Comparison of ENCODE assay signal across 1 cellular context in the genomic region with DNA sequence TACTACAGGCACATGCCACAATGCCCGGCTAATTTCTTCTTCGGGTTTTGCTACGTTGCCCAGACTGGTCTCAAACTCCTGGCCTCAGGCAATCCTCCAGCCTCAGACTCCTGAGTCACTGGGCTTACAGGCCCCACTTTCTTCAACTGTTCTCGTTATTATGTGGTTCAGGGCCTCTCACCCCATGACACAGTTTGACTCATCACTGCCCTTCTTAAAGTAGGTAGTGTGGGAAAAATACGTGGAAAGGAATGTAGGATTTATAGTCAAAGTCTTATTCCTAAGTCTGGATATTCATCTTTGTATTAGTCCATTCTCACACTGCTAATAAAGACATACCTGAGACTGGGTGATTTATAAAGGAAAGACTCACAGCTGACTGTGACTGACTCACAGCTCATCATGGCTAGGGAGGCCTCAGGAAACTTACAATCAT.
TF ChIP-seq lines count a peak whose summit lies in the region.

No MANE protein-coding gene starts in this region.

TF ChIP-seq in K562, 482 proteins besides CTCF, POLR2A, EP300 and RAD21 (continued from another document):
- TF ChIP-seq, protein P1, sequence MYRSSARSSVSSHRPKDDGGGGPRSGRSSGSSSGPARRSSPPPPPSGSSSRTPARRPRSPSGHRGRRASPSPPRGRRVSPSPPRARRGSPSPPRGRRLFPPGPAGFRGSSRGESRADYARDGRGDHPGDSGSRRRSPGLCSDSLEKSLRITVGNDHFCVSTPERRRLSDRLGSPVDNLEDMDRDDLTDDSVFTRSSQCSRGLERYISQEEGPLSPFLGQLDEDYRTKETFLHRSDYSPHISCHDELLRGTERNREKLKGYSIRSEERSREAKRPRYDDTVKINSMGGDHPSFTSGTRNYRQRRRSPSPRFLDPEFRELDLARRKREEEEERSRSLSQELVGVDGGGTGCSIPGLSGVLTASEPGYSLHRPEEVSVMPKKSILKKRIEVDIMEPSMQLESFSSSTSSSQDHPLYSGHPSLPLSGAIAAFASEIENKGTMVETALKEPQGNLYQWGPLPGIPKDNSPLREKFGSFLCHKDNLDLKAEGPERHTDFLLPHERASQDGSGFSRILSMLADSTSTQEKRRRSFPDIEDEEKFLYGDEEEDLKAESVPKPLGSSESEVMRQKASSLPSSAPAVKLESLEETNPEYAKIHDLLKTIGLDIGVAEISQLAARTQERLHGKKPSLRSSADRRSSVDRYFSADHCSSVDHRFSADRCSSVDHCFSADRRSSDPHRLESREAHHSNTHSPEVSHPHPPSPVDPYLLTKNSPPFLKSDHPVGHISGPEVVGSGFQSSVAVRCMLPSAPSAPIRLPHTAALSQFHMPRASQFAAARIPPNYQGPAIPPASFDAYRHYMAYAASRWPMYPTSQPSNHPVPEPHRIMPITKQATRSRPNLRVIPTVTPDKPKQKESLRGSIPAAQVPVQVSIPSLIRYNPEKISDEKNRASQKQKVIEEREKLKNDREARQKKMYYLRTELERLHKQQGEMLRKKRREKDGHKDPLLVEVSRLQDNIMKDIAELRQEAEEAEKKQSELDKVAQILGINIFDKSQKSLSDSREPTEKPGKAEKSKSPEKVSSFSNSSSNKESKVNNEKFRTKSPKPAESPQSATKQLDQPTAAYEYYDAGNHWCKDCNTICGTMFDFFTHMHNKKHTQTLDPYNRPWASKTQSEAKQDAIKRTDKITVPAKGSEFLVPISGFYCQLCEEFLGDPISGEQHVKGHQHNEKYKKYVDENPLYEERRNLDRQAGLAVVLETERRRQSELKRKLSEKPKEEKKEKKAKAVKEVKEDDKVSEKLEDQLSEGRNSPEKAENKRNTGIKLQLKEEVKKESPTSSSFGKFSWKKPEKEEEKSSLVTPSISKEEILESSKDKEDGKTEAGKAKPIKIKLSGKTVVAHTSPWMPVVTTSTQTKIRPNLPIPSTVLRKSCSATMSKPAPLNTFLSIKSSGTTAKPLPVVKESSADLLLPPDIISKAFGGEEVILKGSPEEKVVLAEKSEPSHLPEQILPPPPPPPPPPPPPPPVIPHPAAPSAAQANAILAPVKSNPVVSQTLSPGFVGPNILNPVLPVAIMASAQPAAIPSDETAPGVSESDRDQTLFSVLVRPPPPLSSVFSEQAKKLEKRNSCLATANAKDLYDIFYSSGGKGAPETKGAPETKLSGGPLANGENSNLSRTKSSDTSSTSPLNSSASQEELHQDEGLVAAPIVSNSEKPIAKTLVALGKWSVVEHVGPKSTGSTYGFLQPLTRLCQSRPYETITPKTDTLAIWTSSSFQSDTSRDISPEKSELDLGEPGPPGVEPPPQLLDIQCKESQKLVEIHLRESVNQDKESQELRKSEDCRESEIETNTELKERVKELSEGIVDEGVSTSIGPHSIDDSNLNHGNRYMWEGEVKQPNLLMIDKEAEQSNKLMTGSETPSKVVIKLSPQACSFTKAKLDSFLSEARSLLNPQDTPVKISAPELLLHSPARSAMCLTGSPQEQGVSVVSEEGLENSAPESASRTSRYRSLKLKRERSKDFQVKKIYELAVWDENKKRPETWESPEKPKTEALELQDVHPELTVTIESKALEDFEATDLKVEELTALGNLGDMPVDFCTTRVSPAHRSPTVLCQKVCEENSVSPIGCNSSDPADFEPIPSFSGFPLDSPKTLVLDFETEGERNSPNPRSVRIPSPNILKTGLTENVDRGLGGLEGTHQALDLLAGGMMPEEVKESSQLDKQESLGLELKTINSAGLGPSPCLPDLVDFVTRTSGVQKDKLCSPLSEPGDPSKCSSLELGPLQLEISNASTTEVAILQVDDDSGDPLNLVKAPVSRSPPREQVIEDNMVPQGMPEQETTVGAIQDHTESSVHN (IDR thresholded peaks at IDR 0.05; ENCODE audit: borderline replicate concordance in 1 of 2, low read depth in 1 of 2): no peak
